ENCODE assay signal across 17 cellular contexts in the genomic region with DNA sequence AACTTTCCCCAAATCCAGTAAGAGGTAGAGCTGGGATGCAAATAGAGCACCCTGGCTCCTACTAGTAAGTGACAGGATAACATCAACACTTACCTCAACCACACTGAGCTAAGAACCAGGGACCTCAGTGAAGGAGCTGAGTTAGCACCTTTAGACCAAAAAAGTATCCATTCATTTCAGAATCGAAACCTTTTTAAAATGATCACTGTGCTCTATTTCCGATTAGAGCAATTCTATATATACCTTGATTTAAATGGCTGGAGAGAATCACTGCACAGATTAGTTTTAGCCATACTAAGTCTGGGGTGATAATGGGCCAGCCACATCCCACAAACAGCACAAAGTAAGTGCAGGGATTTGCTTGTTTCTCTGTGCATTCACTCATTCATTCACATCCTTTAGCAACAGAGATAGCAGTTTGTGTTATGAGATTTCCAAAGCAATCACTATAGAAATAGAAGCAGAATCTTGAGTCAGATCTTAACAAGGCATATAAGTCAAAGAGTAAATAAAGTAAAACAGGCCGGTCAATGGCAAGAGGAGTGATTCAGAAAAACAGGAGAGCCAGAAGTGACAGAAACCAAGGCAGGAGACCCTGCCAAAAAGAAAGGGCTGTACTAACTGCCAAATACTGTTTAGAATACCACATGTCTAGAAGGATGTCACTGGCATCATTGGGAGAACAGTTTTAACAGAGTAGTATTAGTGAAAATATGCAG.
DNase-seq lines count a peak whose midpoint lies in the region; ATAC-seq and TF ChIP-seq lines count a peak whose summit lies in the region.
"Had no signal": no experiment of that assay in that cellular context is flagged by ENCODE, and none has a peak within 500 bp of the region (broad histone marks: within the 10 kb centered on the region; RNA-seq: fewer than 3 reads in every experiment).

No MANE protein-coding gene starts in this region.

- H3K4me3 ChIP-seq in ACC112 (ENCODE audit: low read depth, low read length) (no peak overlapping the region), left lung (no peak overlapping the region), mesendoderm (ENCODE audit: low read length) (no peak overlapping the region)
- H3K4me3 ChIP-seq: lower lobe of right lung, neural progenitor cell had no signal

- H2AK5ac ChIP-seq in mesendoderm (ENCODE audit: low read length), result no peak overlapping the region

- no peak overlapping the region for H3K9ac ChIP-seq in mesendoderm (ENCODE audit: low read length)
- H3K9ac ChIP-seq: neural progenitor cell had no signal

- no peak overlapping the region for H2BK15ac ChIP-seq in mesendoderm (replicated peaks; ENCODE audit: low read depth)

- no peak for DNase-seq in left lung
- DNase-seq in mesendoderm, result no peak
- DNase-seq in left lobe of liver (ENCODE audit: low spot score), result no peak
- DNase-seq: 8988T; activated CD4-positive, alpha-beta T cell treated with anti-CD3 and anti-CD28 coated beads, Interleukin-2, amount 50 U/mL, for 1 hour; anterior cingulate cortex; lower lobe of right lung; NCI-H1694; NCI-H526 had no signal

- no peak overlapping the region for H2BK120ac ChIP-seq in mesendoderm (ENCODE audit: low read depth, low read length)

- peaks cover 22% of the 10 kb centered on the region for H3K36me3 Mint-ChIP-seq in brain

- H3K9me3 ChIP-seq in left lung, result no peaks in the 10 kb centered on the region
- H3K9me3 ChIP-seq: lower lobe of right lung had no signal

- peak; percentile 65 for ATAC-seq in HG03469 (IDR thresholded peaks at IDR 0.05; ENCODE audit: unreplicated experiment)
- ATAC-seq in left lung, result peak; percentile 46
- ATAC-seq in left lobe of liver, result no peak
- ATAC-seq in GM21723 (IDR thresholded peaks at IDR 0.05; ENCODE audit: unreplicated experiment), result no peak
- ATAC-seq in GM21737 (IDR thresholded peaks at IDR 0.05; ENCODE audit: unreplicated experiment), result no peak
- ATAC-seq: Right ventricle myocardium inferior had no signal

- H3K4me3 Mint-ChIP-seq in brain, result peak overlapping the region in 1 of 5 experiments; percentile 2
- H3K4me3 Mint-ChIP-seq: activated T-helper 1 cell treated with anti-CD3 and anti-CD28 coated beads, Interleukin-12 subunit alpha, Interleukin-12 subunit beta, Interleukin-2, Interleukin-4 antibody, amounts not matched to agents 30 ng/mL and 10 ng/mL and 1 ng/mL, durations not matched to agents 14 hours and 24 hours and 36 hours; neural progenitor cell had no signal

- H3K4ac ChIP-seq in mesendoderm (ENCODE audit: low read depth, low read length), result no peak overlapping the region

- H3K18ac ChIP-seq in mesendoderm (ENCODE audit: low read length), result no peak overlapping the region

- H3K56ac ChIP-seq in mesendoderm (ENCODE audit: low read length), result no peak overlapping the region

- H4K5ac ChIP-seq in mesendoderm (ENCODE audit: low read length), result no peak overlapping the region

- H3K4me2 ChIP-seq in mesendoderm (ENCODE audit: low read length), result no peak overlapping the region
- H3K4me2 ChIP-seq: neural progenitor cell had no signal

- no peaks in the 10 kb centered on the region for H3K9me3 Mint-ChIP-seq in brain
- H3K9me3 Mint-ChIP-seq: activated T-helper 1 cell treated with anti-CD3 and anti-CD28 coated beads, Interleukin-12 subunit alpha, Interleukin-12 subunit beta, Interleukin-2, Interleukin-4 antibody, amounts not matched to agents 30 ng/mL and 10 ng/mL and 1 ng/mL, durations not matched to agents 14 hours and 24 hours and 36 hours; neural progenitor cell had no signal

- no peak overlapping the region for H4K8ac ChIP-seq in mesendoderm (ENCODE audit: low read depth, low read length)

- H3K23ac ChIP-seq in mesendoderm (ENCODE audit: low read length), result no peak overlapping the region

- no peak overlapping the region for H2BK5ac ChIP-seq in mesendoderm (ENCODE audit: low read length)

- H3K36me3 ChIP-seq in ACC112 (ENCODE audit: insufficient read depth, low read length) (peaks cover 3% of the 10 kb centered on the region), left lung (peaks cover 0 to 48% of the 10 kb centered on the region in 2 donors), mesendoderm (ENCODE audit: control insufficient read depth, insufficient read depth, low read length) (peaks cover 1% of the 10 kb centered on the region)
- H3K36me3 ChIP-seq: neural progenitor cell had no signal

- no peaks in the 10 kb centered on the region for H3K4me1 Mint-ChIP-seq in brain

- no peaks in the 10 kb centered on the region for H3K79me1 ChIP-seq in mesendoderm (ENCODE audit: low read length)

- H3K79me2 ChIP-seq in ACC112 (ENCODE audit: control insufficient read depth, insufficient read depth, low read length, unreplicated experiment), result no peaks in the 10 kb centered on the region
- H3K79me2 ChIP-seq in mesendoderm (ENCODE audit: control insufficient read depth, insufficient read depth, low read length), result no peaks in the 10 kb centered on the region

- H3K27me3 ChIP-seq in ACC112 (ENCODE audit: insufficient read depth, low read length) (no peaks in the 10 kb centered on the region), left lung (no peaks in the 10 kb centered on the region), mesendoderm (ENCODE audit: insufficient read depth, low read length, poor library complexity) (no peaks in the 10 kb centered on the region)
- H3K27me3 ChIP-seq: neural progenitor cell had no signal

- H3K27ac Mint-ChIP-seq in brain, result peak overlapping the region in 3 of 5 experiments; percentile 6 to 67 (median 28)
- H3K27ac Mint-ChIP-seq: activated T-helper 1 cell treated with anti-CD3 and anti-CD28 coated beads, Interleukin-12 subunit alpha, Interleukin-12 subunit beta, Interleukin-2, Interleukin-4 antibody, amounts not matched to agents 30 ng/mL and 10 ng/mL and 1 ng/mL, durations not matched to agents 14 hours and 24 hours and 36 hours; neural progenitor cell had no signal

- peak overlapping the region; percentile 45 for H3K27ac ChIP-seq in ACC112 (ENCODE audit: low read depth, low read length)
- peak overlapping the region; percentile 30 to 53 for H3K27ac ChIP-seq in left lung
- no peak overlapping the region for H3K27ac ChIP-seq in mesendoderm (ENCODE audit: low read depth, low read length)
- H3K27ac ChIP-seq: lower lobe of right lung, neural progenitor cell had no signal

- no CpG with 5 or more reads among the region's 3 CpGs for WGBS in mesendoderm (ENCODE audit: extremely low coverage, insufficient coverage, low lambda C conversion rate)

- H3K27me3 Mint-ChIP-seq in brain, result no peaks in the 10 kb centered on the region

- intact Hi-C loops in left lung (cut with DNase I), result no loop called here

- no peak for TF ChIP-seq CTCF in brain (conservative IDR thresholded peaks at IDR 0.05)
- TF ChIP-seq CTCF in left lung (IDR thresholded peaks at IDR 0.05), result no peak

- H3K4me1 ChIP-seq in ACC112 (ENCODE audit: control insufficient read depth, insufficient read depth, low read length, unreplicated experiment) (peaks cover 6% of the 10 kb centered on the region), left lung (peaks cover 8 to 9% of the 10 kb centered on the region in 2 donors), mesendoderm (ENCODE audit: control insufficient read depth, low read depth, low read length) (no peaks in the 10 kb centered on the region)

- no peak overlapping the region for H2AFZ ChIP-seq in ACC112 (ENCODE audit: low read length, unreplicated experiment)
- H2AFZ ChIP-seq: neural progenitor cell had no signal

Comparison
In these comparisons a context has a peak if more than half of its experiments do, and no peak if none do; other contexts are left out.
1. ATAC-seq: peak in HG03469 (single experiment) and left lung (single experiment); none in left lobe of liver (single experiment), GM21723 (single experiment) and GM21737 (single experiment).